Comparison of ENCODE assay signal across 26 cellular contexts in the genomic region with DNA sequence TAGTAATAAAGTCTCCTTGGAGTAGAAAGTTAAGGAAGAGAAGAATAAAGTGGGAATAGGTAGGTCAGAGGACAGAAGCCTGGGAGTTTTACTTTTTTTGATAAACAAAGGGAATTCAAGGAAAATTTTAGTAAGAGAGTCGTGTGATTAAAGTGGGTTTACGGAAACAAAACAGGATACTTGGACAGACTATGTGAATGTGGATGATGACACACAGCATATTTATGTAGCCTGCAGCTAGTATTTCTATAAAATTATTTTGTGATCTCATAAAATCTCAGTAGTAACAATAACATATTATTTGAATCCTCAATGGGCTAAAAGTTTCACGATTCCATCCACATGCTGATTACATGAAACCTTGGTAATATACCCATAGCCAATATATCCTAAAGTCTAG.
"Had no signal": no experiment of that assay in that cellular context is flagged by ENCODE, and none has a peak within 500 bp of the region (broad histone marks: within the 10 kb centered on the region; RNA-seq: fewer than 3 reads in every experiment).

No MANE protein-coding gene starts in this region.

- H3K27me3 ChIP-seq: adrenal gland, esophagus squamous epithelium, left lung, neutrophil, pancreas, sigmoid colon, thyroid gland, upper lobe of right lung had no signal

- DNase-seq: activated CD4-positive, alpha-beta T cell treated with anti-CD3 and anti-CD28 coated beads for 36 hours; activated CD4-positive, CD25-positive, alpha-beta regulatory T cell; activated CD8-positive, alpha-beta memory T cell treated with anti-CD3 and anti-CD28 coated beads, Interleukin-2, amount 10 ng/mL, durations not matched to agents 7 days and 5 days; activated CD8-positive, alpha-beta T cell treated with anti-CD3 and anti-CD28 coated beads, Interleukin-2, amount 10 ng/mL, durations not matched to agents 7 days and 5 days; activated naive CD4-positive, alpha-beta T cell treated with Interleukin-2 at 50 U/mL for 16 hours; activated T-cell treated with anti-CD3 and anti-CD28 coated beads, Interleukin-2, amount 50 U/mL, for 72 hours; adrenal gland; aorta; effector CD4-positive, alpha-beta T cell; esophagus squamous epithelium; left lung; lower lobe of right lung; mesendoderm; natural killer cell; pancreas; psoas muscle; sigmoid colon; small intestine; stimulated activated CD4-positive, alpha-beta T cell treated with anti-CD3 and anti-CD28 coated beads, Interleukin-4, amount 100 ng/mL, for 24 hours; substantia nigra; T-cell; thyroid gland; upper lobe of right lung had no signal

- H3K4me1 ChIP-seq: adrenal gland, esophagus squamous epithelium, left lung, lower lobe of right lung, pancreas, psoas muscle, sigmoid colon, thyroid gland, upper lobe of right lung had no signal

- ATAC-seq: activated CD4-positive, alpha-beta T cell treated with anti-CD3 and anti-CD28 coated beads for 36 hours; activated CD8-positive, alpha-beta memory T cell treated with anti-CD3 and anti-CD28 coated beads, Interleukin-2, amount 10 ng/mL, durations not matched to agents 7 days and 5 days; activated CD8-positive, alpha-beta T cell treated with anti-CD3 and anti-CD28 coated beads, Interleukin-2, amount 10 ng/mL, durations not matched to agents 7 days and 5 days; activated T-cell treated with anti-CD3 and anti-CD28 coated beads, Interleukin-2, amount 50 U/mL, for 72 hours; left lung; lower lobe of right lung; natural killer cell; pancreas; psoas muscle; stimulated activated effector memory CD8-positive, alpha-beta T cell treated with anti-CD3 and anti-CD28 coated beads, Interleukin-12 subunit alpha, Interleukin-12 subunit beta, amount 100 ng/mL, for 72 hours; T-cell; upper lobe of right lung had no signal

- H3K27ac ChIP-seq: adrenal gland, epithelial cell of prostate, esophagus squamous epithelium, left lung, lower lobe of right lung, neutrophil, pancreas, psoas muscle, sigmoid colon, thyroid gland, upper lobe of right lung had no signal

- H3K9me3 ChIP-seq: esophagus squamous epithelium, left lung, lower lobe of right lung, neutrophil, pancreas, psoas muscle, sigmoid colon, thyroid gland, upper lobe of right lung had no signal

- H3K4me3 ChIP-seq: adrenal gland, esophagus squamous epithelium, left lung, lower lobe of right lung, pancreas, psoas muscle, sigmoid colon, thyroid gland, upper lobe of right lung had no signal

- H3K36me3 ChIP-seq: adrenal gland, esophagus squamous epithelium, left lung, lower lobe of right lung, neutrophil, pancreas, sigmoid colon, thyroid gland, upper lobe of right lung had no signal
